Comparison of ENCODE assay signal across 16 cellular contexts in the genomic region with DNA sequence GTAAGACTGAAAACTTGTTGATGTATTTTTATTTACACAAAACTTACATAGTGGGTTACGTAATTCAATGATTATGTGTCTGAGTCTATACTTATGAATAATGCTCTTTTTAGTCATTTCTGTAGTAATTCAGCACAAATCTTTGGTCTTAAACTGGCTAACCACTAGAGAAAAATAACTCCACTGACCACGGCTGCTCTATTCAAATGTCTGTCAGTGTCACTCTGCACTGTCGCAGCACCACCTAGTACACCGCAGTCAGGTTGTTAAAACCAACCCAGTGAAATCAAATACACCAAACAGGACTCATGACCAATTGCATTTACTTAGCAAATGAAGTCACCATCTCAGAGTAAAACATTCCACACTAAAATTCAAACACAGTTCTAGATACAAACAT.
DNase-seq lines count a peak whose midpoint lies in the region; TF ChIP-seq lines count a peak whose summit lies in the region.
"Had no signal": no experiment of that assay in that cellular context is flagged by ENCODE, and none has a peak within 500 bp of the region (broad histone marks: within the 10 kb centered on the region; RNA-seq: fewer than 3 reads in every experiment).

No MANE protein-coding gene starts in this region.

- H3K9me3 ChIP-seq in HEK293 (ENCODE audit: control insufficient read depth, insufficient read depth, low read depth, low read length), result no peaks in the 10 kb centered on the region
- H3K9me3 ChIP-seq in smooth muscle cell (replicated peaks; ENCODE audit: low read depth), result no peaks in the 10 kb centered on the region
- H3K9me3 ChIP-seq: SJSA1 had no signal

- H3K4me1 ChIP-seq in HEK293 (ENCODE audit: control insufficient read depth, insufficient read depth, low read length) (peaks cover 20% of the 10 kb centered on the region), smooth muscle cell (ENCODE audit: low read depth) (no peaks in the 10 kb centered on the region)

- peaks cover 81% of the 10 kb centered on the region for H3K79me2 ChIP-seq in smooth muscle cell (ENCODE audit: low read depth)

- H3K4me3 ChIP-seq in HEK293 (ENCODE audit: low read depth, low read length), result no peak overlapping the region
- H3K4me3 ChIP-seq in smooth muscle cell, result no peak overlapping the region
- H3K4me3 ChIP-seq: K562, SJSA1 had no signal

- 73% methylated on average over 4 of the region's 4 CpGs for WGBS in smooth muscle cell (ENCODE audit: low lambda C conversion rate)

- H3K9ac ChIP-seq in smooth muscle cell (ENCODE audit: low read depth), result no peak overlapping the region

- H3K4me2 ChIP-seq in smooth muscle cell, result no peak overlapping the region

- H3K36me3 ChIP-seq in HEK293 (ENCODE audit: control insufficient read depth in 2 of 2, insufficient read depth in 1 of 2, low read length in 2 of 2) (no peaks in the 10 kb centered on the region), smooth muscle cell (ENCODE audit: low read depth) (no peaks in the 10 kb centered on the region)
- H3K36me3 ChIP-seq: SJSA1 had no signal

- no peak overlapping the region for H3K27ac ChIP-seq in HEK293 (ENCODE audit: extremely low read depth, low read depth, low read length)
- H3K27ac ChIP-seq in smooth muscle cell (ENCODE audit: low read depth), result peak overlapping the region; percentile 6
- H3K27ac ChIP-seq: HL-60, SJSA1 had no signal

- CTCF ChIA-PET in HEK293 (lab: Yijun Ruan, JAX), result interaction anchor here (1.4 kb wide), 1 partner anchor 12 kb away, joined by 7 read pairs; no protein-coding TSS in a partner anchor

- no peak overlapping the region for H2AFZ ChIP-seq in smooth muscle cell (ENCODE audit: low read depth)

- TF ChIP-seq CTCF in HEK293 (tag by site-specific recombination; IDR thresholded peaks at IDR 0.05), result no peak
- no peak for TF ChIP-seq CTCF in smooth muscle cell (IDR thresholded peaks at IDR 0.05; ENCODE audit: borderline replicate concordance, insufficient read depth, poor library complexity, severe bottlenecking)
- no peak for TF ChIP-seq CTCF in GM20000 (IDR thresholded peaks at IDR 0.05; ENCODE audit: extremely low read depth, missing control alignments)

- DNase-seq in LHCN-M2 (ENCODE audit: low read depth) (peak; percentile 48), fibroblast of peridontal ligament (ENCODE audit: extremely low read depth) (peak; percentile 30), smooth muscle cell (lab: John Stamatoyannopoulos, UW; ENCODE audit: unreplicated experiment) (no peak), GM20000 (ENCODE audit: low spot score) (no peak), NOMO-1 treated with dmso at 0.1 percent for 144 hours (lab: John Stamatoyannopoulos, UW; ENCODE audit: unreplicated experiment) (no peak), T-helper 2 cell (no peak)
- DNase-seq: CD4-positive, CD25-positive, alpha-beta regulatory T cell; DMS79; H7; NCI-H1436; NCI-H2029 treated with DMSO at 0.1 percent for 48 hours; NCI-H748 treated with DMSO at 0.1 percent for 48 hours had no signal

- H3K27me3 ChIP-seq in smooth muscle cell (ENCODE audit: low read depth), result no peaks in the 10 kb centered on the region
- H3K27me3 ChIP-seq: SJSA1 had no signal

- POLR2A ChIA-PET in HEK293 (lab: Yijun Ruan, JAX), result no interaction called here

- peaks cover 10% of the 10 kb centered on the region for H4K20me1 ChIP-seq in smooth muscle cell (ENCODE audit: low read depth)

- H3F3A ChIP-seq in smooth muscle cell (ENCODE audit: low read depth), result peaks cover 4% of the 10 kb centered on the region

TF ChIP-seq in HEK293, 187 proteins besides CTCF, POLR2A, EP300 and RAD21 (continues in another document):
- TF ChIP-seq ZNF549 (tag by site-specific recombination; IDR thresholded peaks at IDR 0.05) (no peak), ZBTB1 (tag by site-specific recombination; IDR thresholded peaks at IDR 0.05) (no peak), ZNF658 (tag by site-specific recombination; IDR thresholded peaks at IDR 0.05) (no peak), GLI4 (tag by site-specific recombination; IDR thresholded peaks at IDR 0.05) (no peak), ZNF174 (tag by site-specific recombination; IDR thresholded peaks at IDR 0.05) (no peak), FEZF1 (tag by site-specific recombination; IDR thresholded peaks at IDR 0.05) (no peak), ZNF2 (tag by site-specific recombination; IDR thresholded peaks at IDR 0.05) (no peak), ZNF202 (tag by site-specific recombination; IDR thresholded peaks at IDR 0.05; ENCODE audit: borderline replicate concordance) (no peak), ZNF629 (tag by site-specific recombination; IDR thresholded peaks at IDR 0.05) (peak; percentile 29; the same call in 1 of the 2 replicates), GLIS2 (tag by site-specific recombination; IDR thresholded peaks at IDR 0.05) (no peak), ZNF404 (tag by site-specific recombination; IDR thresholded peaks at IDR 0.05) (no peak), ZNF24 (tag by site-specific recombination; IDR thresholded peaks at IDR 0.05) (0 out of 2 replicates have a peak, but pooled peaks have one; percentile 42), ZNF248 (tag by site-specific recombination; IDR thresholded peaks at IDR 0.05) (no peak), ZNF514 (tag by site-specific recombination; IDR thresholded peaks at IDR 0.05) (no peak), YY1 (tag by site-specific recombination; IDR thresholded peaks at IDR 0.05) (no peak), ZNF791 (tag by site-specific recombination; IDR thresholded peaks at IDR 0.05) (no peak), ZEB2 (tag by site-specific recombination; IDR thresholded peaks at IDR 0.05) (no peak), ZNF169 (tag by site-specific recombination; IDR thresholded peaks at IDR 0.05) (no peak), TRIM28 (IDR thresholded peaks at IDR 0.05; ENCODE audit: borderline replicate concordance, low read length) (0 out of 2 replicates have a peak, but pooled peaks have one; percentile 36), ZNF266 (tag by site-specific recombination; IDR thresholded peaks at IDR 0.05; ENCODE audit: low read depth) (no peak), ZNF354C (tag by site-specific recombination; IDR thresholded peaks at IDR 0.05; ENCODE audit: borderline replicate concordance, low read depth) (no peak), SCRT2 (tag by site-specific recombination; IDR thresholded peaks at IDR 0.05) (0 out of 2 replicates have a peak, but pooled peaks have one; percentile 63), ZNF600 (tag by site-specific recombination; IDR thresholded peaks at IDR 0.05) (peak; percentile 88), ZNF747 (tag by site-specific recombination; IDR thresholded peaks at IDR 0.05) (no peak), SALL2 (tag by site-specific recombination; IDR thresholded peaks at IDR 0.05; ENCODE audit: borderline replicate concordance) (no peak), ZNF677 (tag by site-specific recombination; IDR thresholded peaks at IDR 0.05) (no peak)
- TF ChIP-seq, protein P1, sequence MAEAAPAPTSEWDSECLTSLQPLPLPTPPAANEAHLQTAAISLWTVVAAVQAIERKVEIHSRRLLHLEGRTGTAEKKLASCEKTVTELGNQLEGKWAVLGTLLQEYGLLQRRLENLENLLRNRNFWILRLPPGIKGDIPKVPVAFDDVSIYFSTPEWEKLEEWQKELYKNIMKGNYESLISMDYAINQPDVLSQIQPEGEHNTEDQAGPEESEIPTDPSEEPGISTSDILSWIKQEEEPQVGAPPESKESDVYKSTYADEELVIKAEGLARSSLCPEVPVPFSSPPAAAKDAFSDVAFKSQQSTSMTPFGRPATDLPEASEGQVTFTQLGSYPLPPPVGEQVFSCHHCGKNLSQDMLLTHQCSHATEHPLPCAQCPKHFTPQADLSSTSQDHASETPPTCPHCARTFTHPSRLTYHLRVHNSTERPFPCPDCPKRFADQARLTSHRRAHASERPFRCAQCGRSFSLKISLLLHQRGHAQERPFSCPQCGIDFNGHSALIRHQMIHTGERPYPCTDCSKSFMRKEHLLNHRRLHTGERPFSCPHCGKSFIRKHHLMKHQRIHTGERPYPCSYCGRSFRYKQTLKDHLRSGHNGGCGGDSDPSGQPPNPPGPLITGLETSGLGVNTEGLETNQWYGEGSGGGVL (tag by site-specific recombination; IDR thresholded peaks at IDR 0.05), result no peak
- TF ChIP-seq, protein P2, sequence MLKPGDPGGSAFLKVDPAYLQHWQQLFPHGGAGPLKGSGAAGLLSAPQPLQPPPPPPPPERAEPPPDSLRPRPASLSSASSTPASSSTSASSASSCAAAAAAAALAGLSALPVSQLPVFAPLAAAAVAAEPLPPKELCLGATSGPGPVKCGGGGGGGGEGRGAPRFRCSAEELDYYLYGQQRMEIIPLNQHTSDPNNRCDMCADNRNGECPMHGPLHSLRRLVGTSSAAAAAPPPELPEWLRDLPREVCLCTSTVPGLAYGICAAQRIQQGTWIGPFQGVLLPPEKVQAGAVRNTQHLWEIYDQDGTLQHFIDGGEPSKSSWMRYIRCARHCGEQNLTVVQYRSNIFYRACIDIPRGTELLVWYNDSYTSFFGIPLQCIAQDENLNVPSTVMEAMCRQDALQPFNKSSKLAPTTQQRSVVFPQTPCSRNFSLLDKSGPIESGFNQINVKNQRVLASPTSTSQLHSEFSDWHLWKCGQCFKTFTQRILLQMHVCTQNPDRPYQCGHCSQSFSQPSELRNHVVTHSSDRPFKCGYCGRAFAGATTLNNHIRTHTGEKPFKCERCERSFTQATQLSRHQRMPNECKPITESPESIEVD (tag by site-specific recombination; IDR thresholded peaks at IDR 0.05), result peak; percentile 39
- TF ChIP-seq, protein P3, sequence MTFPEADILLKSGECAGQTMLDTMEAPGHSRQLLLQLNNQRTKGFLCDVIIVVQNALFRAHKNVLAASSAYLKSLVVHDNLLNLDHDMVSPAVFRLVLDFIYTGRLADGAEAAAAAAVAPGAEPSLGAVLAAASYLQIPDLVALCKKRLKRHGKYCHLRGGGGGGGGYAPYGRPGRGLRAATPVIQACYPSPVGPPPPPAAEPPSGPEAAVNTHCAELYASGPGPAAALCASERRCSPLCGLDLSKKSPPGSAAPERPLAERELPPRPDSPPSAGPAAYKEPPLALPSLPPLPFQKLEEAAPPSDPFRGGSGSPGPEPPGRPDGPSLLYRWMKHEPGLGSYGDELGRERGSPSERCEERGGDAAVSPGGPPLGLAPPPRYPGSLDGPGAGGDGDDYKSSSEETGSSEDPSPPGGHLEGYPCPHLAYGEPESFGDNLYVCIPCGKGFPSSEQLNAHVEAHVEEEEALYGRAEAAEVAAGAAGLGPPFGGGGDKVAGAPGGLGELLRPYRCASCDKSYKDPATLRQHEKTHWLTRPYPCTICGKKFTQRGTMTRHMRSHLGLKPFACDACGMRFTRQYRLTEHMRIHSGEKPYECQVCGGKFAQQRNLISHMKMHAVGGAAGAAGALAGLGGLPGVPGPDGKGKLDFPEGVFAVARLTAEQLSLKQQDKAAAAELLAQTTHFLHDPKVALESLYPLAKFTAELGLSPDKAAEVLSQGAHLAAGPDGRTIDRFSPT (tag by site-specific recombination; IDR thresholded peaks at IDR 0.05), result no peak

Comparison
In these comparisons a context has a peak if more than half of its experiments do, and no peak if none do; other contexts are left out.
1. DNase-seq: peak in LHCN-M2 (single experiment) and fibroblast of peridontal ligament (single experiment); none in smooth muscle cell (single experiment), GM20000 (single experiment), NOMO-1 treated with dmso at 0.1 percent for 144 hours (single experiment) and T-helper 2 cell (0 of 5).